In genomic region chr22:39282642-39283311, GRCh38 we compare ENCODE assay signal across 2 cellular contexts.
TF ChIP-seq lines count a peak whose summit lies in the region.

No MANE protein-coding gene starts in this region.

TF ChIP-seq in HCT116, 20 proteins besides CTCF, POLR2A, EP300 and RAD21:
- TF ChIP-seq EZH2phosphoT487 (IDR thresholded peaks at IDR 0.05; ENCODE audit: borderline replicate concordance) (no peak), FOSL1 (IDR thresholded peaks at IDR 0.05; ENCODE audit: low read depth) (no peak), SP1 (IDR thresholded peaks at IDR 0.05; ENCODE audit: low read depth) (no peak), SRF (IDR thresholded peaks at IDR 0.05; ENCODE audit: low read depth) (no peak), REST (IDR thresholded peaks at IDR 0.05; ENCODE audit: low read depth) (no peak), MAX (IDR thresholded peaks at IDR 0.05) (no peak), ELF1 (IDR thresholded peaks at IDR 0.05; ENCODE audit: borderline replicate concordance, low read depth) (no peak), TCF7L2 (IDR thresholded peaks at IDR 0.05; ENCODE audit: borderline replicate concordance, extremely low read depth, insufficient read depth, insufficient read length) (no peak), EZH2 (IDR thresholded peaks at IDR 0.05) (no peak), SIN3A (IDR thresholded peaks at IDR 0.05; ENCODE audit: low read depth) (no peak), YY1 (IDR thresholded peaks at IDR 0.05; ENCODE audit: extremely low read depth, insufficient replicate concordance, low read depth, low read length) (no peak), CBX3 (IDR thresholded peaks at IDR 0.05; ENCODE audit: low read depth) (no peak), ZBTB33 (IDR thresholded peaks at IDR 0.05; ENCODE audit: extremely low read depth, insufficient replicate concordance, low read length) (no peak)

TF ChIP-seq in GM12878, 131 proteins besides CTCF, POLR2A, EP300 and RAD21:
- no peak for TF ChIP-seq RCOR1 (conservative IDR thresholded peaks at IDR 0.05; ENCODE audit: low read depth, low read length)
- TF ChIP-seq SMAD1 (IDR thresholded peaks at IDR 0.05; ENCODE audit: low read depth, partially characterized antibody) = no peak
- no peak for TF ChIP-seq KDM1A (IDR thresholded peaks at IDR 0.05; ENCODE audit: borderline replicate concordance)
- no peak for TF ChIP-seq HDAC6 (IDR thresholded peaks at IDR 0.05; ENCODE audit: unreplicated experiment)
- no peak for TF ChIP-seq REST (IDR thresholded peaks at IDR 0.05; ENCODE audit: low read depth, low read length)
- TF ChIP-seq JUND (IDR thresholded peaks at IDR 0.05; ENCODE audit: low read depth, low read length) = no peak
- no peak for TF ChIP-seq YY1 (IDR thresholded peaks at IDR 0.05; ENCODE audit: low read depth, low read length)
- TF ChIP-seq USF1 (IDR thresholded peaks at IDR 0.05; ENCODE audit: borderline replicate concordance, extremely low read length, insufficient read depth, low read depth, low read length) = no peak
- TF ChIP-seq PAX5 (IDR thresholded peaks at IDR 0.05; ENCODE audit: borderline replicate concordance, low read depth, low read length) = no peak
- no peak for TF ChIP-seq USF2 (IDR thresholded peaks at IDR 0.05; ENCODE audit: borderline replicate concordance, low read depth, low read length)
- no peak for TF ChIP-seq ZNF217 (IDR thresholded peaks at IDR 0.05)
- TF ChIP-seq NR2C1 (IDR thresholded peaks at IDR 0.05) = no peak
- no peak for TF ChIP-seq SPI1 (IDR thresholded peaks at IDR 0.05; ENCODE audit: borderline replicate concordance, insufficient read depth, low read depth, low read length)
